28 cellular contexts compared by ENCODE assay signal in genomic region chr3:69688400-69688799, GRCh38. TPM values are rescaled to one million over a fixed set of nuclear protein-coding genes. Genes with fewer than 3 reads are reported as not detected.
"Had no signal": no experiment of that assay in that cellular context is flagged by ENCODE, and none has a peak within 500 bp of the region (broad histone marks: within the 10 kb centered on the region; RNA-seq: fewer than 3 reads in every experiment).

No MANE protein-coding gene starts in this region.

- H3K4me3 ChIP-seq: hepatocyte, left ventricle myocardium inferior, lung, mucosa of descending colon, pancreas, prostate gland, skin epidermis, suprapubic skin, thoracic aorta, tibial artery, upper lobe of right lung had no signal

- H3K9me3 ChIP-seq: left ventricle myocardium inferior, mucosa of descending colon, pancreas, prostate gland, suprapubic skin, thoracic aorta, tibial artery, upper lobe of right lung had no signal

- H3K27me3 ChIP-seq: hepatocyte, pancreas, suprapubic skin, tibial artery, upper lobe of right lung had no signal

- H3K79me2 ChIP-seq: hepatocyte had no signal

- H3K36me3 ChIP-seq: left ventricle myocardium inferior, pancreas, prostate gland, suprapubic skin, thoracic aorta, tibial artery, upper lobe of right lung had no signal

- H3K4me2 ChIP-seq: hepatocyte had no signal

- H2AFZ ChIP-seq: hepatocyte had no signal

- H3K4me1 ChIP-seq: pancreas, prostate gland had no signal

- FAIRE-seq: pancreas, urothelium cell line had no signal

- DNase-seq: islet precursor cell; left ventricle myocardium inferior; midbrain; mucosa of descending colon; naive thymus-derived CD4-positive, alpha-beta T cell; nucleus accumbens; pancreas; posterior cingulate gyrus; retina; right cardiac atrium; stimulated activated CD4-positive, alpha-beta T cell treated with anti-CD3 and anti-CD28 coated beads, Interleukin-12 subunit alpha, Interleukin-12 subunit beta, amount 100 ng/mL, for 4 hours; stimulated activated CD4-positive, alpha-beta T cell treated with anti-CD3 and anti-CD28 coated beads, Interleukin-15, amount 100 ng/mL, for 24 hours; stimulated activated CD4-positive, alpha-beta T cell treated with anti-CD3 and anti-CD28 coated beads, Interleukin-2, amount 100 ng/mL, for 24 hours; stimulated activated CD4-positive, alpha-beta T cell treated with anti-CD3 and anti-CD28 coated beads, Interleukin-4, amount 100 ng/mL, for 1 hour; stimulated activated naive CD4-positive, alpha-beta T cell; tibial artery; trophoblast cell; upper lobe of right lung had no signal

- H3K27ac ChIP-seq: hepatocyte, left ventricle myocardium inferior, pancreas, prostate gland, thoracic aorta, tibial artery, upper lobe of right lung had no signal

- ATAC-seq: mucosa of descending colon; naive thymus-derived CD4-positive, alpha-beta T cell; natural killer cell treated with Interleukin-12 subunit alpha and Interleukin-12 subunit beta and Interleukin-15 and Interleukin-18, amount 100 ng/mL, for 72 hours; pancreas; right cardiac atrium; sciatic nerve; stimulated activated effector memory CD8-positive, alpha-beta T cell treated with anti-CD3 and anti-CD28 coated beads, Interleukin-12 subunit alpha, Interleukin-12 subunit beta, amount 100 ng/mL, for 72 hours had no signal

RNA-seq across cellular contexts. Expression of gene MITF, which starts 50.9 kb away (rescaled TPM):
- polyA plus RNA-seq: naive thymus-derived CD4-positive, alpha-beta T cell had no signal
